ENCODE assay signal across 12 cellular contexts in the genomic region with DNA sequence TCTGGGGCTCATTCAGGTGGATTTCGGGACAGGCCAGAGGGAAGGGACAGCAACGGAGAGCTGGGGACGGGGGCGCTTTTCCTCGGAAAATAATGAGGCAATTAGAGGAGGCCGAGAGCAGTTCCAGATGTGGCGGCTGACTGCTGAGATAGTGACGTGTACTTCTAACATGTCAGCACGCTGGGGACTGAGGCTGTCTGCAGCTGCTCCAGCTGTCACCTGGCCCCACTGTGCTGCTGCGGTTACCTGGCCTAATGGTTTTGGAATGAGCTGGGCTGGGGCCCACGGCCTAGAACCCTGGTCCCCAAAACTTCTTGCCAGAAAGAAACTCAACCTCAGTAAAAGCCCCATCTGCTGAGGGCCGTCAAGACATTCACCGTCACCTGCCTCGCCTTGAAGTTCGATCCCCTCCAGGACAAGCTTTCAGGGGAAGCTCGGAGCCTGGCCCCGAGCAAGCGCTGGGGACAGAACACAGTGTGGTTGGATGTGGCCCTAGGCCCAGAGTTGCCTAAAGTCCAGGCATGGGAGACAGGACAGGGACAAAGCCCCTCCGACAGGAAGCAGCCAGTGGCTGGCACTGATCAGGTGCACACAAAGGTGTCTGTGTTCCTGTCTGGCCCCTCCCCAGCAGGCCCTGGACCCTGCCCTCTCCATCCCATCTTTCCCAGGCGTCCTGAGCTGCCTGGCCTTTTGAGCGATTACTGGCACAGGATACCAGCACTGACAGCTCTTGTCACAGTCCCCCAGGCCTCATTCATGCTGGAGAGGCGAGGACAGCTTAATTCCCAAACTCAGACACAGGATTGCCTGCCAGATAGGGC. TPM values are rescaled to one million over a fixed set of nuclear protein-coding genes. Genes with fewer than 3 reads are reported as not detected.
A peak's percentile ranks its signal among the peaks of the same experiment; 100 is the strongest.
DNase-seq lines count a peak whose midpoint lies in the region; ATAC-seq and TF ChIP-seq lines count a peak whose summit lies in the region.
"Had no signal": no experiment of that assay in that cellular context is flagged by ENCODE, and none has a peak within 500 bp of the region (broad histone marks: within the 10 kb centered on the region; RNA-seq: fewer than 3 reads in every experiment).

No MANE protein-coding gene starts in this region.

- H3K4me1 ChIP-seq in CD8-positive, alpha-beta T cell (ENCODE audit: insufficient read depth, low read length), result no peaks in the 10 kb centered on the region

- H3K4me3 Mint-ChIP-seq in CD8-positive, alpha-beta T cell, result no peak overlapping the region
- H3K4me3 Mint-ChIP-seq: activated CD8-positive, alpha-beta T cell treated with anti-CD3 and anti-CD28 coated beads for 36 hours; CD4-positive, CD25-positive, alpha-beta regulatory T cell had no signal

- CTCF ChIA-PET in CD8-positive, alpha-beta T cell (lab: Charles Lee), result interaction anchor here (1.1 to 3.5 kb wide), 2 partner anchors 247 to 253 kb away, joined by 4 to 14 read pairs; no protein-coding TSS in a partner anchor

- peak; percentile 39 for ATAC-seq in GM18511 (IDR thresholded peaks at IDR 0.05; ENCODE audit: unreplicated experiment)
- peak; percentile 54 for ATAC-seq in GM21367 (IDR thresholded peaks at IDR 0.05; ENCODE audit: unreplicated experiment)
- peak; percentile 45 for ATAC-seq in HG03175 (IDR thresholded peaks at IDR 0.05; ENCODE audit: unreplicated experiment)
- ATAC-seq in CD8-positive, alpha-beta T cell, result no peak
- ATAC-seq: activated CD8-positive, alpha-beta T cell treated with anti-CD3 and anti-CD28 coated beads for 36 hours had no signal

- no peaks in the 10 kb centered on the region for H3K9me3 Mint-ChIP-seq in CD8-positive, alpha-beta T cell
- H3K9me3 Mint-ChIP-seq: activated CD8-positive, alpha-beta T cell treated with anti-CD3 and anti-CD28 coated beads for 36 hours; CD4-positive, CD25-positive, alpha-beta regulatory T cell had no signal

- intact Hi-C loops in CD8-positive, alpha-beta T cell (cut with DNase I, micrococcal nuclease), result no loop called here

- H3K27me3 Mint-ChIP-seq in CD8-positive, alpha-beta T cell (ENCODE audit: low read depth), result no peaks in the 10 kb centered on the region
- H3K27me3 Mint-ChIP-seq: activated CD8-positive, alpha-beta T cell treated with anti-CD3 and anti-CD28 coated beads for 36 hours; CD4-positive, CD25-positive, alpha-beta regulatory T cell had no signal

- H3K27ac ChIP-seq in CD8-positive, alpha-beta T cell (ENCODE audit: low read depth, low read length), result no peak overlapping the region

- DNase-seq in islet precursor cell (peak; percentile 65), NCI-H2171 (lab: John Stamatoyannopoulos, UW) (no peak), medulla oblongata (ENCODE audit: extremely low spot score) (no peak)
- DNase-seq in CD8-positive, alpha-beta T cell, result no peak
- DNase-seq in activated CD8-positive, alpha-beta memory T cell treated with anti-CD3 and anti-CD28 coated beads, Interleukin-2, amount 50 U/mL, for 48 hours, result no peak
- DNase-seq: activated CD8-positive, alpha-beta T cell treated with anti-CD3 and anti-CD28 coated beads for 36 hours; CD4-positive, CD25-positive, alpha-beta regulatory T cell; midbrain; NCI-H524 had no signal

- no peak overlapping the region for H3K27ac Mint-ChIP-seq in CD8-positive, alpha-beta T cell
- H3K27ac Mint-ChIP-seq: activated CD8-positive, alpha-beta T cell treated with anti-CD3 and anti-CD28 coated beads for 36 hours had no signal

- peaks cover 33% of the 10 kb centered on the region for H3K36me3 Mint-ChIP-seq in CD8-positive, alpha-beta T cell

- no peaks in the 10 kb centered on the region for H3K36me3 ChIP-seq in CD8-positive, alpha-beta T cell (ENCODE audit: insufficient read depth, low read length)

- no peaks in the 10 kb centered on the region for H3K9me3 ChIP-seq in CD8-positive, alpha-beta T cell (ENCODE audit: low read length)

- no peaks in the 10 kb centered on the region for H3K27me3 ChIP-seq in CD8-positive, alpha-beta T cell (ENCODE audit: insufficient read depth, low read length)

- TF ChIP-seq CTCF in CD8-positive, alpha-beta T cell (IDR thresholded peaks at IDR 0.05), result no peak

- no peaks in the 10 kb centered on the region for H3K4me1 Mint-ChIP-seq in CD8-positive, alpha-beta T cell (ENCODE audit: low read depth)

- POLR2A ChIA-PET in CD8-positive, alpha-beta T cell (lab: Charles Lee), result no interaction called here

- no peak overlapping the region for H3K4me3 ChIP-seq in CD8-positive, alpha-beta T cell (ENCODE audit: low read depth, low read length)

RNA-seq across cellular contexts. Expression of gene RPUSD4, which starts 22.1 kb away (rescaled TPM):
- 10 to 100 TPM; 42.3 to 43.8 TPM for total RNA-seq in CD8-positive, alpha-beta T cell

RNA-seq across cellular contexts. Expression of gene FAM118B, which starts 22.3 kb away (rescaled TPM):
- total RNA-seq in CD8-positive, alpha-beta T cell, result under 1 TPM; 0.64 to 0.79 TPM
